In genomic region chr14:21240417-21240816, GRCh38 we compare ENCODE assay signal across 31 cellular contexts. TPM values are rescaled to one million over a fixed set of nuclear protein-coding genes. Genes with fewer than 3 reads are reported as not detected.
DNase-seq lines count a peak whose midpoint lies in the region; ATAC-seq and TF ChIP-seq lines count a peak whose summit lies in the region.
"Had no signal": no experiment of that assay in that cellular context is flagged by ENCODE, and none has a peak within 500 bp of the region (broad histone marks: within the 10 kb centered on the region; RNA-seq: fewer than 3 reads in every experiment).

No MANE protein-coding gene starts in this region.

- no peak overlapping the region for H4K91ac ChIP-seq in mesenchymal stem cell (ENCODE audit: low read length)

- no peak overlapping the region for H2BK12ac ChIP-seq in mesenchymal stem cell (ENCODE audit: low read length in 2 of 2)

- peaks cover 37% of the 10 kb centered on the region for H3K36me3 Mint-ChIP-seq in activated T-helper 1 cell treated with anti-CD3 and anti-CD28 coated beads, Interleukin-12 subunit alpha, Interleukin-12 subunit beta, Interleukin-2, Interleukin-4 antibody, amounts not matched to agents 30 ng/mL and 10 ng/mL and 1 ng/mL, durations not matched to agents 14 hours and 24 hours and 36 hours (ENCODE audit: low read depth)

- no peak overlapping the region for H3K4me3 ChIP-seq in left ventricle myocardium inferior
- H3K4me3 ChIP-seq in right atrium auricular region = no peak overlapping the region
- no peak overlapping the region for H3K4me3 ChIP-seq in mesenchymal stem cell (ENCODE audit: insufficient read depth in 1 of 2, low read depth in 1 of 2, low read length in 2 of 2)
- no peak overlapping the region for H3K4me3 ChIP-seq in upper lobe of right lung
- H3K4me3 ChIP-seq: body of pancreas, hepatocyte, sigmoid colon, uterus had no signal

- TF ChIP-seq CTCF in left ventricle myocardium inferior (IDR thresholded peaks at IDR 0.05; ENCODE audit: borderline replicate concordance) (no peak), right atrium auricular region (IDR thresholded peaks at IDR 0.05) (no peak), upper lobe of right lung (IDR thresholded peaks at IDR 0.05) (no peak)

- H3K4me3 Mint-ChIP-seq in activated T-helper 1 cell treated with anti-CD3 and anti-CD28 coated beads, Interleukin-12 subunit alpha, Interleukin-12 subunit beta, Interleukin-2, Interleukin-4 antibody, amounts not matched to agents 30 ng/mL and 10 ng/mL and 1 ng/mL, durations not matched to agents 14 hours and 24 hours and 36 hours = no peak overlapping the region
- H3K4me3 Mint-ChIP-seq: neural crest cell had no signal

- H2AK5ac ChIP-seq in mesenchymal stem cell (ENCODE audit: low read length, severe bottlenecking) = no peak overlapping the region

- WGBS in mesenchymal stem cell = 100% methylated on average over 1 of the region's 2 CpGs

- peak overlapping the region; percentile 45 for H3K27ac ChIP-seq in left ventricle myocardium inferior (replicated peaks)
- H3K27ac ChIP-seq in right atrium auricular region = no peak overlapping the region
- no peak overlapping the region for H3K27ac ChIP-seq in mesenchymal stem cell (ENCODE audit: low read length, poor library complexity, severe bottlenecking)
- no peak overlapping the region for H3K27ac ChIP-seq in upper lobe of right lung
- H3K27ac ChIP-seq: hepatocyte, RWPE1, sigmoid colon, uterus, VCaP had no signal

- no peak overlapping the region for H3K4ac ChIP-seq in mesenchymal stem cell (ENCODE audit: low read depth in 1 of 2, low read length in 2 of 2)

- H2BK120ac ChIP-seq in mesenchymal stem cell (ENCODE audit: low read depth, low read length) = no peak overlapping the region

- peak overlapping the region; percentile 23 for H3K27ac Mint-ChIP-seq in activated T-helper 1 cell treated with anti-CD3 and anti-CD28 coated beads, Interleukin-12 subunit alpha, Interleukin-12 subunit beta, Interleukin-2, Interleukin-4 antibody, amounts not matched to agents 30 ng/mL and 10 ng/mL and 1 ng/mL, durations not matched to agents 14 hours and 24 hours and 36 hours
- H3K27ac Mint-ChIP-seq: activated T-helper 2 cell treated with anti-CD3 and anti-CD28 coated beads, Interferon-gamma antibody, Interleukin-2, Interleukin-4, amounts not matched to agents 10 μg/mL and 5 μg/mL and 100 μg/mL, durations not matched to agents 14 hours and 24 hours and 36 hours had no signal

- H3K79me1 ChIP-seq in mesenchymal stem cell (replicated peaks; ENCODE audit: low read length, poor library complexity, severe bottlenecking) = no peaks in the 10 kb centered on the region

- H4K8ac ChIP-seq in mesenchymal stem cell (ENCODE audit: low read length) = no peak overlapping the region

- no peak overlapping the region for H3K18ac ChIP-seq in mesenchymal stem cell (ENCODE audit: low read depth in 1 of 2, low read length in 2 of 2)

- no peak for DNase-seq in left ventricle myocardium inferior
- DNase-seq in right atrium auricular region (ENCODE audit: low spot score) = no peak
- DNase-seq in activated T-helper 1 cell treated with anti-CD3 and anti-CD28 coated beads, Interleukin-12 subunit alpha, Interleukin-12 subunit beta, Interleukin-2, Interleukin-4 antibody, amounts not matched to agents 30 ng/mL and 10 ng/mL and 1 ng/mL, durations not matched to agents 14 hours and 24 hours and 36 hours (ENCODE audit: low spot score) = no peak
- DNase-seq in mesenchymal stem cell = no peak
- DNase-seq in upper lobe of right lung = no peak
- DNase-seq in effector CD4-positive, alpha-beta T cell = no peak
- DNase-seq: activated CD4-positive, alpha-beta T cell treated with anti-CD3 and anti-CD28 coated beads, Interleukin-2, amount 50 U/mL, for 1 hour; BE2C; body of pancreas; DMS79 treated with DMSO at 0.1 percent for 48 hours; effector CD8-positive, alpha-beta T cell; NCI-H1105 treated with DMSO at 0.1 percent for 48 hours; NCI-H2029; NCI-H2227 treated with DMSO at 0.1 percent for 48 hours; posterior cingulate gyrus; sigmoid colon; stimulated activated CD4-positive, alpha-beta T cell treated with anti-CD3 and anti-CD28 coated beads, Interleukin-15, amount 100 ng/mL, for 24 hours; substantia nigra; uterus had no signal

- H3K4me1 ChIP-seq in left ventricle myocardium inferior = peaks cover 84% of the 10 kb centered on the region
- H3K4me1 ChIP-seq in right atrium auricular region = peaks cover 0 to 35% of the 10 kb centered on the region in 2 donors
- H3K4me1 ChIP-seq in mesenchymal stem cell (ENCODE audit: control insufficient read depth, insufficient read depth, low read depth, low read length) = peaks cover 10% of the 10 kb centered on the region
- H3K4me1 ChIP-seq in upper lobe of right lung = peaks cover 69% of the 10 kb centered on the region
- H3K4me1 ChIP-seq: BE2C had no signal

- intact Hi-C loops in left ventricle myocardium inferior (cut with micrococcal nuclease) = no loop called here
- intact Hi-C loops in activated T-helper 1 cell treated with anti-CD3 and anti-CD28 coated beads, Interleukin-12 subunit alpha, Interleukin-12 subunit beta, Interleukin-2, Interleukin-4 antibody, amounts not matched to agents 30 ng/mL and 10 ng/mL and 1 ng/mL, durations not matched to agents 14 hours and 24 hours and 36 hours (cut with micrococcal nuclease) = loop anchor here (5.0 kb wide), 1 partner anchor 33 kb away; no protein-coding TSS in a partner anchor
- intact Hi-C loops in upper lobe of right lung (cut with DNase I) = no loop called here

- no peak overlapping the region for H3K4me2 ChIP-seq in mesenchymal stem cell (ENCODE audit: low read length, poor library complexity, severe bottlenecking)
- H3K4me2 ChIP-seq: hepatocyte had no signal

- H3K14ac ChIP-seq in mesenchymal stem cell (ENCODE audit: low read length in 2 of 2) = no peak overlapping the region

- H3K36me3 ChIP-seq in left ventricle myocardium inferior (peaks cover 51% of the 10 kb centered on the region), right atrium auricular region (peaks cover 21% of the 10 kb centered on the region), mesenchymal stem cell (ENCODE audit: control insufficient read depth in 1 of 2, insufficient read depth in 2 of 2, low read depth in 1 of 2, low read length in 2 of 2) (peaks cover 32 to 92% of the 10 kb centered on the region in 2 experiments), upper lobe of right lung (peaks cover 74% of the 10 kb centered on the region)
- H3K36me3 ChIP-seq: uterus had no signal

- H3K4me1 Mint-ChIP-seq in activated T-helper 1 cell treated with anti-CD3 and anti-CD28 coated beads, Interleukin-12 subunit alpha, Interleukin-12 subunit beta, Interleukin-2, Interleukin-4 antibody, amounts not matched to agents 30 ng/mL and 10 ng/mL and 1 ng/mL, durations not matched to agents 14 hours and 24 hours and 36 hours (ENCODE audit: low read depth) = peaks cover 60% of the 10 kb centered on the region

- ATAC-seq in upper lobe of right lung = peak; percentile 52
- ATAC-seq in GM18517 (IDR thresholded peaks at IDR 0.05; ENCODE audit: unreplicated experiment) = no peak
- ATAC-seq in HG03378 (IDR thresholded peaks at IDR 0.05; ENCODE audit: unreplicated experiment) = no peak
- ATAC-seq: body of pancreas, esophagus mucosa, HCT116 had no signal

- no peaks in the 10 kb centered on the region for H3K9me3 ChIP-seq in left ventricle myocardium inferior (replicated peaks)
- H3K9me3 ChIP-seq in right atrium auricular region = no peaks in the 10 kb centered on the region
- H3K9me3 ChIP-seq in mesenchymal stem cell (ENCODE audit: control insufficient read depth, low read length) = no peaks in the 10 kb centered on the region
- no peaks in the 10 kb centered on the region for H3K9me3 ChIP-seq in upper lobe of right lung
- H3K9me3 ChIP-seq: BE2C, body of pancreas, sigmoid colon, uterus had no signal

- no peak overlapping the region for H2BK15ac ChIP-seq in mesenchymal stem cell (ENCODE audit: low read depth, poor library complexity, severe bottlenecking)

- H3K27me3 Mint-ChIP-seq in activated T-helper 1 cell treated with anti-CD3 and anti-CD28 coated beads, Interleukin-12 subunit alpha, Interleukin-12 subunit beta, Interleukin-2, Interleukin-4 antibody, amounts not matched to agents 30 ng/mL and 10 ng/mL and 1 ng/mL, durations not matched to agents 14 hours and 24 hours and 36 hours (ENCODE audit: insufficient read depth) = no peaks in the 10 kb centered on the region

- no peak overlapping the region for H2BK5ac ChIP-seq in mesenchymal stem cell (ENCODE audit: low read depth, low read length, poor library complexity, severe bottlenecking)

- H3K27me3 ChIP-seq in left ventricle myocardium inferior (ENCODE audit: low read depth) (no peaks in the 10 kb centered on the region), right atrium auricular region (no peaks in the 10 kb centered on the region), mesenchymal stem cell (ENCODE audit: control insufficient read depth in 1 of 2, insufficient read depth in 1 of 2, low read length in 2 of 2) (no peaks in the 10 kb centered on the region), upper lobe of right lung (no peaks in the 10 kb centered on the region)
- H3K27me3 ChIP-seq: BE2C, body of pancreas, hepatocyte, sigmoid colon, uterus had no signal

- peak overlapping the region; percentile 29 for H3K9ac ChIP-seq in mesenchymal stem cell (ENCODE audit: low read length)

- H3K9me3 Mint-ChIP-seq in activated T-helper 1 cell treated with anti-CD3 and anti-CD28 coated beads, Interleukin-12 subunit alpha, Interleukin-12 subunit beta, Interleukin-2, Interleukin-4 antibody, amounts not matched to agents 30 ng/mL and 10 ng/mL and 1 ng/mL, durations not matched to agents 14 hours and 24 hours and 36 hours = no peaks in the 10 kb centered on the region
- H3K9me3 Mint-ChIP-seq: activated T-helper 2 cell treated with anti-CD3 and anti-CD28 coated beads, Interferon-gamma antibody, Interleukin-2, Interleukin-4, amounts not matched to agents 10 μg/mL and 5 μg/mL and 100 μg/mL, durations not matched to agents 14 hours and 24 hours and 36 hours; neural crest cell had no signal

- no peak overlapping the region for H2AFZ ChIP-seq in mesenchymal stem cell (ENCODE audit: low read depth, low read length)
- H2AFZ ChIP-seq: hepatocyte had no signal

- no peak overlapping the region for H3K23ac ChIP-seq in mesenchymal stem cell (ENCODE audit: low read length in 2 of 2)

RNA-seq across cellular contexts. Expression of gene HNRNPC, which starts 28.8 kb away (rescaled TPM):
- total RNA-seq in left ventricle myocardium inferior (273 TPM), right atrium auricular region (100 to 1,000 TPM; 254 to 277 TPM), upper lobe of right lung (368 TPM)
- total RNA-seq in activated T-helper 1 cell treated with anti-CD3 and anti-CD28 coated beads, Interleukin-12 subunit alpha, Interleukin-12 subunit beta, Interleukin-2, Interleukin-4 antibody, amounts not matched to agents 30 ng/mL and 10 ng/mL and 1 ng/mL, durations not matched to agents 14 hours and 24 hours and 36 hours = 958 and 976 TPM in 2 replicates
- polyA plus RNA-seq in mesenchymal stem cell (2013, experiment 1 of 2) = 493 TPM
- 510 TPM for polyA plus RNA-seq in mesenchymal stem cell (2013, experiment 2 of 2)

RNA-seq across cellular contexts. Expression of gene RPGRIP1, which starts 39.5 kb away (rescaled TPM):
- total RNA-seq in left ventricle myocardium inferior (0.30 TPM), right atrium auricular region (under 1 TPM in 1 of 2 donors, not detected in 1; 0.12 TPM), upper lobe of right lung (1.7 TPM)
- total RNA-seq in activated T-helper 1 cell treated with anti-CD3 and anti-CD28 coated beads, Interleukin-12 subunit alpha, Interleukin-12 subunit beta, Interleukin-2, Interleukin-4 antibody, amounts not matched to agents 30 ng/mL and 10 ng/mL and 1 ng/mL, durations not matched to agents 14 hours and 24 hours and 36 hours = not detected in 2 replicates
- polyA plus RNA-seq in mesenchymal stem cell (2013, experiment 1 of 2) = 0.18 TPM
- 0.10 TPM for polyA plus RNA-seq in mesenchymal stem cell (2013, experiment 2 of 2)
- total RNA-seq: activated T-helper 2 cell treated with anti-CD3 and anti-CD28 coated beads, Interferon-gamma antibody, Interleukin-2, Interleukin-4, amounts not matched to agents 10 μg/mL and 5 μg/mL and 100 μg/mL, durations not matched to agents 14 hours and 24 hours and 36 hours; body of pancreas; esophagus mucosa; frontal cortex; MCF 10A; neural crest cell; T-helper 2 cell treated with Interferon-gamma antibody and Interleukin-4, amounts not matched to agents 100 ng/mL and 5 ng/mL, for 36 hours had no signal
- polyA plus RNA-seq: hepatocyte had no signal
